2 cellular contexts compared by ENCODE assay signal in genomic region chr1:25936940-25937339, GRCh38.
TF ChIP-seq lines count a peak whose summit lies in the region.

No MANE protein-coding gene starts in this region.

TF ChIP-seq in GM23338, 12 proteins besides CTCF, POLR2A, EP300 and RAD21 (continued from another document):
- TF ChIP-seq REST (IDR thresholded peaks at IDR 0.05; ENCODE audit: unreplicated experiment) (no peak), POLR2AphosphoS5 (IDR thresholded peaks at IDR 0.05; ENCODE audit: low read depth) (no peak), EZH2 (IDR thresholded peaks at IDR 0.05; ENCODE audit: low read depth, unreplicated experiment) (no peak), STAT1 (IDR thresholded peaks at IDR 0.05; ENCODE audit: unreplicated experiment) (no peak), JUNB (IDR thresholded peaks at IDR 0.05; ENCODE audit: unreplicated experiment) (no peak), NANOG (IDR thresholded peaks at IDR 0.05; ENCODE audit: borderline replicate concordance) (no peak), ZNF462 (CRISPR knock-in tag; IDR thresholded peaks at IDR 0.05) (no peak), ZNF114 (CRISPR knock-in tag; IDR thresholded peaks at IDR 0.05) (no peak), CREB1 (CRISPR knock-in tag; IDR thresholded peaks at IDR 0.05; ENCODE audit: low read depth) (no peak), EZH2phosphoT487 (IDR thresholded peaks at IDR 0.05; ENCODE audit: unreplicated experiment) (no peak)

TF ChIP-seq in K562, 482 proteins besides CTCF, POLR2A, EP300 and RAD21 (continued from another document):
- TF ChIP-seq ZMIZ1 (IDR thresholded peaks at IDR 0.05; ENCODE audit: low read depth in 2 of 2, low read length in 2 of 2) (no peak), SREBF2 (CRISPR knock-in tag; IDR thresholded peaks at IDR 0.05) (no peak), THRA (IDR thresholded peaks at IDR 0.05) (no peak), KLF6 (CRISPR knock-in tag; IDR thresholded peaks at IDR 0.05; ENCODE audit: borderline replicate concordance) (no peak), BMI1 (IDR thresholded peaks at IDR 0.05; ENCODE audit: low read length) (no peak), CBX1 (IDR thresholded peaks at IDR 0.05; ENCODE audit: low read depth) (no peak), HMBOX1 (IDR thresholded peaks at IDR 0.05) (no peak), BHLHE40 (IDR thresholded peaks at IDR 0.05; ENCODE audit: low read length) (no peak), MECOM (CRISPR knock-in tag; IDR thresholded peaks at IDR 0.05) (no peak), ZNF408 (CRISPR knock-in tag; IDR thresholded peaks at IDR 0.05; ENCODE audit: low read depth) (no peak), ETV5 (CRISPR knock-in tag; IDR thresholded peaks at IDR 0.05; ENCODE audit: low read depth) (no peak), E2F4 (CRISPR knock-in tag; IDR thresholded peaks at IDR 0.05; ENCODE audit: low read depth) (no peak)
